In genomic region chr16:20910781-20911321, GRCh38 we compare ENCODE assay signal across 8 cellular contexts. TPM values are rescaled to one million over a fixed set of nuclear protein-coding genes. Genes with fewer than 3 reads are reported as not detected.
DNase-seq lines count a peak whose midpoint lies in the region; ATAC-seq and TF ChIP-seq lines count a peak whose summit lies in the region.

No MANE protein-coding gene starts in this region.

- BruUV-seq in PC-9 (replicated peaks; lab: Mats Ljungman, UMichigan): TSS peak; percentile 53

- peak overlapping the region in 2 of 3 donors; percentile 5 to 18 for H3K27ac Mint-ChIP-seq in CD4-positive, CD25-positive, alpha-beta regulatory T cell
- peak overlapping the region; percentile 91 to 98 for H3K27ac Mint-ChIP-seq in natural killer cell treated with Interleukin-12 subunit alpha and Interleukin-12 subunit beta and Interleukin-15 and Interleukin-18, amount 100 ng/mL, for 72 hours

- intact Hi-C loops in PC-9 (cut with micrococcal nuclease; ENCODE audit: unreplicated experiment): loop anchor here (1.0 kb wide), 1 partner anchor 10 kb away; no protein-coding TSS in a partner anchor

- peaks cover 0 to 24% (median 12%) of the 10 kb centered on the region in 4 donors for H3K4me1 Mint-ChIP-seq in CD4-positive, CD25-positive, alpha-beta regulatory T cell
- peaks cover 43 to 54% of the 10 kb centered on the region in 2 donors for H3K4me1 Mint-ChIP-seq in natural killer cell treated with Interleukin-12 subunit alpha and Interleukin-12 subunit beta and Interleukin-15 and Interleukin-18, amount 100 ng/mL, for 72 hours (ENCODE audit: low read depth in 2 of 2)

- no peaks in the 10 kb centered on the region for H3K9me2 ChIP-seq in PC-9 (ENCODE audit: insufficient read depth)

- no peak for TF ChIP-seq CTCF in PC-9 (conservative IDR thresholded peaks at IDR 0.05)

- no peaks in the 10 kb centered on the region for H4K20me1 ChIP-seq in PC-9 (ENCODE audit: insufficient read depth)

- H3F3A ChIP-seq in PC-9 (ENCODE audit: insufficient read depth, low read depth): peaks cover 61% of the 10 kb centered on the region

- H3K4me2 ChIP-seq in PC-9: peak overlapping the region; percentile 64

- no peaks in the 10 kb centered on the region for H3K27me3 Mint-ChIP-seq in CD4-positive, CD25-positive, alpha-beta regulatory T cell
- no peaks in the 10 kb centered on the region for H3K27me3 Mint-ChIP-seq in natural killer cell treated with Interleukin-12 subunit alpha and Interleukin-12 subunit beta and Interleukin-15 and Interleukin-18, amount 100 ng/mL, for 72 hours

- H3K9me3 ChIP-seq in CD4-positive, CD25-positive, alpha-beta regulatory T cell (ENCODE audit: control insufficient read depth in 2 of 2, low read length in 2 of 2): no peaks in the 10 kb centered on the region
- no peaks in the 10 kb centered on the region for H3K9me3 ChIP-seq in PC-9 (ENCODE audit: insufficient read depth, low read depth)

- CTCF ChIA-PET in PC-9 (lab: Charles Lee): interaction anchor here (0.8 kb wide), 1 partner anchor 45 kb away, joined by 3 read pairs; no protein-coding TSS in a partner anchor

- H3K27ac ChIP-seq in CD4-positive, CD25-positive, alpha-beta regulatory T cell (ENCODE audit: insufficient read depth, low read length, poor library complexity, severe bottlenecking): no peak overlapping the region
- peak overlapping the region; percentile 99 for H3K27ac ChIP-seq in PC-9

- no peaks in the 10 kb centered on the region for H3K27me3 ChIP-seq in CD4-positive, CD25-positive, alpha-beta regulatory T cell (ENCODE audit: control insufficient read depth, insufficient read depth, low read length)
- H3K27me3 ChIP-seq in PC-9 (ENCODE audit: insufficient read depth, low read depth): no peaks in the 10 kb centered on the region

- ATAC-seq in CD4-positive, CD25-positive, alpha-beta regulatory T cell (ENCODE audit: low read depth in 2 of 2): peak in 1 of 2 donors; percentile 50
- peak; percentile 93 for ATAC-seq in natural killer cell treated with Interleukin-12 subunit alpha and Interleukin-12 subunit beta and Interleukin-15 and Interleukin-18, amount 100 ng/mL, for 72 hours
- ATAC-seq in HG03095 (IDR thresholded peaks at IDR 0.05; ENCODE audit: unreplicated experiment): no peak
- ATAC-seq in GM21825 (IDR thresholded peaks at IDR 0.05; ENCODE audit: unreplicated experiment): no peak

- POLR2A ChIA-PET in PC-9 (lab: Charles Lee; ENCODE audit: unreplicated experiment): no interaction called here

- H3K4me1 ChIP-seq in CD4-positive, CD25-positive, alpha-beta regulatory T cell (ENCODE audit: control insufficient read depth, insufficient read depth, low read length, poor library complexity, severe bottlenecking): no peaks in the 10 kb centered on the region
- peaks cover 88% of the 10 kb centered on the region for H3K4me1 ChIP-seq in PC-9 (replicated peaks; ENCODE audit: insufficient read depth)

- peak in 1 of 3 donors; percentile 39 for DNase-seq in CD4-positive, CD25-positive, alpha-beta regulatory T cell
- DNase-seq in PC-9: peak; percentile 20 to 99
- DNase-seq in dermis microvascular lymphatic vessel endothelial cell (ENCODE audit: low read depth in 2 of 2): peak; percentile 75 to 95
- DNase-seq in natural killer cell treated with Interleukin-12 subunit alpha and Interleukin-12 subunit beta and Interleukin-15 and Interleukin-18, amount 100 ng/mL, for 72 hours (ENCODE audit: low spot score): no peak
- DNase-seq in NCI-H526 treated with DMSO at 0.1 percent for 48 hours (lab: John Stamatoyannopoulos, UW): no peak
- DNase-seq in NCI-H2171 (lab: John Stamatoyannopoulos, UW): no peak

- peaks cover 10% of the 10 kb centered on the region for H3K36me3 Mint-ChIP-seq in CD4-positive, CD25-positive, alpha-beta regulatory T cell
- peaks cover 10% of the 10 kb centered on the region for H3K36me3 Mint-ChIP-seq in natural killer cell treated with Interleukin-12 subunit alpha and Interleukin-12 subunit beta and Interleukin-15 and Interleukin-18, amount 100 ng/mL, for 72 hours

- H3K4me3 Mint-ChIP-seq in CD4-positive, CD25-positive, alpha-beta regulatory T cell: no peak overlapping the region
- peak overlapping the region; percentile 77 for H3K4me3 Mint-ChIP-seq in natural killer cell treated with Interleukin-12 subunit alpha and Interleukin-12 subunit beta and Interleukin-15 and Interleukin-18, amount 100 ng/mL, for 72 hours

- no peak overlapping the region for H3K4me3 ChIP-seq in CD4-positive, CD25-positive, alpha-beta regulatory T cell (ENCODE audit: low read depth, low read length)
- peak overlapping the region; percentile 18; the same call in 1 of the 2 replicates for H3K4me3 ChIP-seq in PC-9

- no peaks in the 10 kb centered on the region for H3K36me3 ChIP-seq in CD4-positive, CD25-positive, alpha-beta regulatory T cell (ENCODE audit: control insufficient read depth, insufficient read depth, low read length)
- no peaks in the 10 kb centered on the region for H3K36me3 ChIP-seq in PC-9 (ENCODE audit: low read depth)

- H3K9me3 Mint-ChIP-seq in CD4-positive, CD25-positive, alpha-beta regulatory T cell: no peaks in the 10 kb centered on the region
- no peaks in the 10 kb centered on the region for H3K9me3 Mint-ChIP-seq in natural killer cell treated with Interleukin-12 subunit alpha and Interleukin-12 subunit beta and Interleukin-15 and Interleukin-18, amount 100 ng/mL, for 72 hours

- no peak overlapping the region for H2AFZ ChIP-seq in PC-9

- H3K79me2 ChIP-seq in PC-9 (ENCODE audit: low read depth): peaks cover 41% of the 10 kb centered on the region

RNA-seq across cellular contexts. Expression of gene LYRM1, which starts 10.3 kb away (rescaled TPM):
- 15.5 TPM for total RNA-seq in CD4-positive, CD25-positive, alpha-beta regulatory T cell
- polyA plus RNA-seq in CD4-positive, CD25-positive, alpha-beta regulatory T cell: 10 to 100 TPM; 49.8 to 56.1 (median 53.4) TPM
- total RNA-seq in PC-9 (2021) (32.2 and 51.7 TPM in 2 replicates), dermis microvascular lymphatic vessel endothelial cell (33.5 and 41.0 TPM in 2 replicates)
- 10 to 100 TPM; 39.0 to 52.2 TPM for total RNA-seq in natural killer cell treated with Interleukin-12 subunit alpha and Interleukin-12 subunit beta and Interleukin-15 and Interleukin-18, amount 100 ng/mL, for 72 hours

RNA-seq across cellular contexts. Expression of gene DCUN1D3, which starts 10.7 kb away (rescaled TPM):
- 4.8 TPM for total RNA-seq in CD4-positive, CD25-positive, alpha-beta regulatory T cell
- 1 to 10 TPM in 3 of 4 donors, under 1 TPM in 1; 0.52 to 2.2 (median 1.5) TPM for polyA plus RNA-seq in CD4-positive, CD25-positive, alpha-beta regulatory T cell
- total RNA-seq in PC-9 (2021): 11.8 and 14.6 TPM in 2 replicates
- 15.5 and 21.5 TPM in 2 replicates for total RNA-seq in dermis microvascular lymphatic vessel endothelial cell
- 10 to 100 TPM; 36.7 to 47.4 TPM for total RNA-seq in natural killer cell treated with Interleukin-12 subunit alpha and Interleukin-12 subunit beta and Interleukin-15 and Interleukin-18, amount 100 ng/mL, for 72 hours

Comparison
In these comparisons a context has a peak if more than half of its experiments do, and no peak if none do; other contexts are left out.
1. ATAC-seq: peak in natural killer cell treated with Interleukin-12 subunit alpha and Interleukin-12 subunit beta and Interleukin-15 and Interleukin-18, amount 100 ng/mL, for 72 hours (2 of 2); none in HG03095 (single experiment) and GM21825 (single experiment).
2. DNase-seq: peak in PC-9 (2 of 2) and dermis microvascular lymphatic vessel endothelial cell (2 of 2); none in natural killer cell treated with Interleukin-12 subunit alpha and Interleukin-12 subunit beta and Interleukin-15 and Interleukin-18, amount 100 ng/mL, for 72 hours (single experiment), NCI-H526 treated with DMSO at 0.1 percent for 48 hours (single experiment) and NCI-H2171 (single experiment).